Comparison of ENCODE assay signal across 8 cellular contexts in the genomic region with DNA sequence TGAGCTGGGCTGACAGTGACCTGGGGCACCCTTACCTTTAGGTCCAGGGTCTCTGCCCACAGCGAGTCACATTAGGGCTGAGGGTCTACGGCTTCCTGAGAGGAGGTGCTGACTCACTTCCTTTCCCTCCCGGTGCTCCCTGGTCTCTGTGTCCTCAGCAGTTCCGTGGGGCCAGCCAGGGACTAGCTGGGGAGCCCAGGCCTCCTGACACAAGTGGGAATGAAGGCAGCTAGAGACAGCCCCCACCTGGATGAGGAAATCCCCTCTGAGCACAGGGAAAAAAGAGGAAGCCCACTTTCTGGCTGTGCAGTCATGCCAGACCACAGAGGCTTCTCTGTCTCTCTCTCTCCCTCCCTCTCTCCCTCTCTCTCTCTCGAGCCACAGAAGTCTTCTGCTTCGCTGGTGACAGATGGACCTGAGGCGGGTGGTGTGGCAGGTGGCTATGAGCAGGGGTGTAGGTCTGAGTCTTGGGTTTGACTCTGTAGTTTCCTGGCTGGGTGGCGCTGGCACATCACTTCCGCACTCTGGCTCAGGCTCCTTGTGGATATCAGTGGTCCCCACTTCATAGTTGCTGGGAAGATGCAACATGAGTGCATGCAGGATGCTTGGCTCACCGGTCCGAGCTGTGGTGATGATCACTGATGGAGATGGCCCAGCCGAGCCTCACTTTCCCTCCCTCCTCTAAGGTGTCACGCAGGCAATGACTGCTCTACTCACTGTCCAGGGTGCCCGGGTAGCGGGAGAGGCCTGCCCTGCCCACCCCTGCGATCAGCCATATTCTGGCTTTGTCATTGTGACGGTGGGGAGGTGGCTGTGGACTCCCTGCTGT. TPM values are rescaled to one million over a fixed set of nuclear protein-coding genes. Genes with fewer than 3 reads are reported as not detected.
DNase-seq lines count a peak whose midpoint lies in the region; ATAC-seq and TF ChIP-seq lines count a peak whose summit lies in the region.
"Had no signal": no experiment of that assay in that cellular context is flagged by ENCODE, and none has a peak within 500 bp of the region (broad histone marks: within the 10 kb centered on the region; RNA-seq: fewer than 3 reads in every experiment).

No MANE protein-coding gene starts in this region.

- DNase-seq in HL-60 (ENCODE audit: low read depth in 1 of 2, low spot score in 1 of 2): peak; percentile 71 to 88
- DNase-seq in amniotic epithelial cell (ENCODE audit: low read depth): peak; percentile 54
- DNase-seq in osteoblast (ENCODE audit: insufficient read length, low spot score, missing footprints): peak; percentile 87
- DNase-seq in activated CD4-positive, CD25-positive, alpha-beta regulatory T cell (lab: John Stamatoyannopoulos, UW): no peak
- no peak for DNase-seq in DMS114 treated with DMSO at 0.1 percent for 48 hours (lab: John Stamatoyannopoulos, UW; ENCODE audit: unreplicated experiment)
- DNase-seq in GM03348 (ENCODE audit: low spot score): no peak
- DNase-seq: activated CD4-positive, alpha-beta memory T cell treated with anti-CD3 and anti-CD28 coated beads, Interleukin-2, amount 10 ng/mL, durations not matched to agents 7 days and 5 days had no signal

- H3K4me3 ChIP-seq in HL-60 (replicated peaks; ENCODE audit: insufficient read depth, low read length) (no peak overlapping the region), osteoblast (ENCODE audit: insufficient read depth, low read length) (no peak overlapping the region)

- peaks cover 18% of the 10 kb centered on the region for H3K36me3 ChIP-seq in osteoblast (ENCODE audit: insufficient read depth, low read length)

- H3K9me3 ChIP-seq in osteoblast (ENCODE audit: low read depth, low read length): no peaks in the 10 kb centered on the region

- H3K79me2 ChIP-seq in osteoblast (ENCODE audit: insufficient read depth, low read length): peaks cover 81% of the 10 kb centered on the region

- H3K27me3 ChIP-seq in HL-60 (ENCODE audit: insufficient read depth, poor library complexity, severe bottlenecking) (no peaks in the 10 kb centered on the region), osteoblast (ENCODE audit: insufficient read depth, low read length) (no peaks in the 10 kb centered on the region)

- peaks cover 17% of the 10 kb centered on the region for H3K4me1 ChIP-seq in osteoblast (ENCODE audit: insufficient read depth, low read length)

- TF ChIP-seq POLR2A in GM18505 (IDR thresholded peaks at IDR 0.05; ENCODE audit: borderline replicate concordance, extremely low read depth, insufficient read depth, insufficient read length): no peak

- H3K27ac ChIP-seq in HL-60 (replicated peaks): peak overlapping the region; percentile 36
- peak overlapping the region; percentile 10 for H3K27ac ChIP-seq in osteoblast (ENCODE audit: low read depth, low read length)

- ATAC-seq in GM18505 (IDR thresholded peaks at IDR 0.05; ENCODE audit: unreplicated experiment): peak; percentile 34

- H4K20me1 ChIP-seq in osteoblast (ENCODE audit: insufficient read depth, low read length): peaks cover 26% of the 10 kb centered on the region

- H2AFZ ChIP-seq in osteoblast (ENCODE audit: low read length): no peak overlapping the region

- peak overlapping the region; percentile 14 for H3K4me2 ChIP-seq in osteoblast (ENCODE audit: insufficient read depth, low read length)

- TF ChIP-seq CTCF in HL-60 (IDR thresholded peaks at IDR 0.05; ENCODE audit: insufficient read depth, low read length) (no peak), osteoblast (IDR thresholded peaks at IDR 0.05; ENCODE audit: extremely low read depth, low read depth, low read length) (no peak)

RNA-seq across cellular contexts. Expression of a gene that starts 3.5 kb away (rescaled TPM):
- 30.9 and 32.6 TPM in 2 replicates for total RNA-seq in osteoblast

RNA-seq across cellular contexts. Expression of a gene that starts 3.6 kb away (rescaled TPM):
- total RNA-seq in osteoblast: 66.2 and 79.0 TPM in 2 replicates

RNA-seq across cellular contexts. Expression of a gene that starts 27.0 kb away (rescaled TPM):
- total RNA-seq in osteoblast: 0.72 and 1.2 TPM in 2 replicates

Comparison
In these comparisons a context has a peak if more than half of its experiments do, and no peak if none do; other contexts are left out.
1. DNase-seq: peak in HL-60 (2 of 2), amniotic epithelial cell (single experiment) and osteoblast (single experiment); none in activated CD4-positive, CD25-positive, alpha-beta regulatory T cell (0 of 4), DMS114 treated with DMSO at 0.1 percent for 48 hours (single experiment) and GM03348 (single experiment).